In genomic region chr1:56493826-56494225, GRCh38 we compare ENCODE assay signal across 19 cellular contexts.
A peak's percentile ranks its signal among the peaks of the same experiment; 100 is the strongest.
DNase-seq lines count a peak whose midpoint lies in the region; ATAC-seq and TF ChIP-seq lines count a peak whose summit lies in the region.
"Had no signal": no experiment of that assay in that cellular context is flagged by ENCODE, and none has a peak within 500 bp of the region (broad histone marks: within the 10 kb centered on the region; RNA-seq: fewer than 3 reads in every experiment).

No MANE protein-coding gene starts in this region.

- ATAC-seq in right cardiac atrium (no peak), HG02763 (IDR thresholded peaks at IDR 0.05; ENCODE audit: unreplicated experiment) (no peak)
- ATAC-seq: Panc1, SK-N-SH treated with all-trans-retinoic acid at 6 μM for 48 hours had no signal

- H3K9me3 ChIP-seq in cardiac muscle cell (ENCODE audit: low read depth) (no peaks in the 10 kb centered on the region), right cardiac atrium (ENCODE audit: control insufficient read depth, low read length) (no peaks in the 10 kb centered on the region), endodermal cell (ENCODE audit: control insufficient read depth, low read length) (no peaks in the 10 kb centered on the region)
- H3K9me3 ChIP-seq: MG63 had no signal

- peaks cover 28% of the 10 kb centered on the region for H3K4me1 ChIP-seq in cardiac muscle cell (ENCODE audit: low read depth)
- peaks cover 11% of the 10 kb centered on the region for H3K4me1 ChIP-seq in right cardiac atrium (ENCODE audit: control insufficient read depth, insufficient read depth, low read length)
- H3K4me1 ChIP-seq in endodermal cell (ENCODE audit: control insufficient read depth, insufficient read depth, low read length), result peaks cover 34% of the 10 kb centered on the region

- H3K27me3 Mint-ChIP-seq in endodermal cell (ENCODE audit: insufficient read depth), result no peaks in the 10 kb centered on the region
- H3K27me3 Mint-ChIP-seq in mesothelial cell of epicardium (ENCODE audit: low read depth), result no peaks in the 10 kb centered on the region
- H3K27me3 Mint-ChIP-seq: CD8-positive, alpha-beta memory T cell had no signal

- no peaks in the 10 kb centered on the region for H3K27me3 ChIP-seq in cardiac muscle cell
- H3K27me3 ChIP-seq in right cardiac atrium (ENCODE audit: control insufficient read depth, insufficient read depth), result no peaks in the 10 kb centered on the region
- H3K27me3 ChIP-seq in endodermal cell (ENCODE audit: control insufficient read depth, insufficient read depth, low read length, poor library complexity, severe bottlenecking), result no peaks in the 10 kb centered on the region
- H3K27me3 ChIP-seq: MG63 had no signal

- no peak for TF ChIP-seq CTCF in cardiac muscle cell (IDR thresholded peaks at IDR 0.05; ENCODE audit: low read depth, low read length)
- no peak for TF ChIP-seq CTCF in endodermal cell (conservative IDR thresholded peaks at IDR 0.05)
- TF ChIP-seq CTCF in mesothelial cell of epicardium (IDR thresholded peaks at IDR 0.05; ENCODE audit: unreplicated experiment), result no peak

- H3K27ac Mint-ChIP-seq in endodermal cell (peak overlapping the region; percentile 36), mesothelial cell of epicardium (peak overlapping the region; percentile 83)
- H3K27ac Mint-ChIP-seq: CD8-positive, alpha-beta memory T cell had no signal

- H3K27ac ChIP-seq in cardiac muscle cell (peak overlapping the region; percentile 78), right cardiac atrium (ENCODE audit: low read length) (no peak overlapping the region), endodermal cell (ENCODE audit: low read depth, low read length) (no peak overlapping the region)

- H3K4me1 Mint-ChIP-seq in endodermal cell (peaks cover 66% of the 10 kb centered on the region), mesothelial cell of epicardium (peaks cover 63% of the 10 kb centered on the region)
- H3K4me1 Mint-ChIP-seq: CD8-positive, alpha-beta memory T cell had no signal

- H3K36me3 Mint-ChIP-seq in endodermal cell (ENCODE audit: low read depth), result peaks cover 50% of the 10 kb centered on the region
- H3K36me3 Mint-ChIP-seq in mesothelial cell of epicardium, result peaks cover 27% of the 10 kb centered on the region
- H3K36me3 Mint-ChIP-seq: CD8-positive, alpha-beta memory T cell had no signal

- H3K9me3 Mint-ChIP-seq in endodermal cell (no peaks in the 10 kb centered on the region), mesothelial cell of epicardium (peaks cover 3% of the 10 kb centered on the region)

- H3K36me3 ChIP-seq in cardiac muscle cell (peaks cover 5% of the 10 kb centered on the region), endodermal cell (ENCODE audit: control insufficient read depth, insufficient read depth, low read length) (peaks cover 21% of the 10 kb centered on the region)

- H3K4me3 Mint-ChIP-seq in endodermal cell (peak overlapping the region; percentile 29), mesothelial cell of epicardium (no peak overlapping the region)
- H3K4me3 Mint-ChIP-seq: CD8-positive, alpha-beta memory T cell had no signal

- 92% methylated on average over 2 of the region's 2 CpGs for whole genome bisulfite sequencing in right cardiac atrium
- 95% methylated on average over 2 of the region's 2 CpGs; no CpG with 5 or more reads in 1 of the 2 experiments for WGBS in endodermal cell (ENCODE audit: insufficient coverage in 1 of 2, insufficient read length in 1 of 2), 2 experiments

- H3K9ac ChIP-seq in endodermal cell (ENCODE audit: extremely low read depth, low read length, poor library complexity, severe bottlenecking), result no peak overlapping the region

- intact Hi-C loops in right cardiac atrium (cut with DNase I), result no loop called here

- DNase-seq in cardiac muscle cell (ENCODE audit: low read depth in 1 of 2, low spot score in 1 of 2) (no peak), right cardiac atrium (no peak), endodermal cell (no peak), mesothelial cell of epicardium (ENCODE audit: low spot score in 2 of 2, unreplicated experiment in 2 of 2) (no peak), HT-29 (ENCODE audit: low spot score) (no peak)
- no peak for DNase-seq in stimulated activated naive CD4-positive, alpha-beta T cell (lab: John Stamatoyannopoulos, UW)
- DNase-seq: AML-193; C1 segment of cervical spinal cord; CD8-positive, alpha-beta memory T cell; Kasumi-1; MG63; NCI-H1417; NCI-H1694 treated with DMSO at 0.1 percent for 48 hours; NCI-H2081 treated with DMSO at 0.1 percent for 48 hours; NCI-H446 treated with DMSO at 0.1 percent for 48 hours; NCI-H69 had no signal

- H3K4me3 ChIP-seq in cardiac muscle cell (no peak overlapping the region), right cardiac atrium (ENCODE audit: low read length) (no peak overlapping the region), endodermal cell (ENCODE audit: low read length) (peak overlapping the region; percentile 42)
- H3K4me3 ChIP-seq: MG63 had no signal
